In genomic region chr3:57555738-57556458, GRCh38 we compare ENCODE assay signal across 1 cellular context.
TF ChIP-seq lines count a peak whose summit lies in the region.

PDE12 (plus strand) TSS chr3:57556274; CDS start chr3:57556380, 106 bp downstream.

TF ChIP-seq in HepG2, 621 proteins besides CTCF, POLR2A, EP300 and RAD21 (continued from another document and continues in another):
- TF ChIP-seq ZUFSP (CRISPR knock-in tag; IDR thresholded peaks at IDR 0.05; ENCODE audit: borderline replicate concordance) (no peak), ZNF746 (CRISPR knock-in tag; IDR thresholded peaks at IDR 0.05) (peak; percentile 58), GLMP (CRISPR knock-in tag; IDR thresholded peaks at IDR 0.05; ENCODE audit: borderline replicate concordance) (0 out of 2 replicates have a peak, but pooled peaks have one; percentile 75), ARID2 (CRISPR knock-in tag; IDR thresholded peaks at IDR 0.05; ENCODE audit: borderline replicate concordance) (peak; percentile 78; the same call in 1 of the 2 replicates), ARNT (IDR thresholded peaks at IDR 0.05) (no peak), ETV5 (CRISPR knock-in tag; IDR thresholded peaks at IDR 0.05; ENCODE audit: borderline replicate concordance) (peak; percentile 95), SPEN (CRISPR knock-in tag; IDR thresholded peaks at IDR 0.05; ENCODE audit: low read depth) (peak; percentile 97), TEAD2 (CRISPR knock-in tag; IDR thresholded peaks at IDR 0.05) (no peak), ETV6 (CRISPR knock-in tag; conservative IDR thresholded peaks at IDR 0.05) (no peak), THRA (CRISPR knock-in tag; IDR thresholded peaks at IDR 0.05; ENCODE audit: borderline replicate concordance) (peak; percentile 89), ZSCAN30 (CRISPR knock-in tag; IDR thresholded peaks at IDR 0.05) (peak; percentile 97; the same call in 1 of the 2 replicates), IRF1 (CRISPR knock-in tag; IDR thresholded peaks at IDR 0.05; ENCODE audit: low read depth) (no peak), CHD2 (IDR thresholded peaks at IDR 0.05; ENCODE audit: low read depth, low read length) (peak; percentile 94), ZBTB40 (IDR thresholded peaks at IDR 0.05) (peak; percentile 58), ZBTB40 (CRISPR knock-in tag; IDR thresholded peaks at IDR 0.05) (peak; percentile 71), SETDB1 (CRISPR knock-in tag; IDR thresholded peaks at IDR 0.05; ENCODE audit: borderline replicate concordance) (peak; percentile 34; the same call in 1 of the 2 replicates), ZNF780A (CRISPR knock-in tag; IDR thresholded peaks at IDR 0.05) (peak; percentile 44; the same call in 1 of the 2 replicates), ZNF672 (CRISPR knock-in tag; IDR thresholded peaks at IDR 0.05) (no peak), PHF21A (CRISPR knock-in tag; IDR thresholded peaks at IDR 0.05) (peak; percentile 81), ATF6 (CRISPR knock-in tag; conservative IDR thresholded peaks at IDR 0.05) (no peak), HBP1 (CRISPR knock-in tag; IDR thresholded peaks at IDR 0.05; ENCODE audit: low read depth) (peak; percentile 87), ZNF577 (CRISPR knock-in tag; IDR thresholded peaks at IDR 0.05; ENCODE audit: borderline replicate concordance, low read depth) (no peak), ZNF296 (CRISPR knock-in tag; conservative IDR thresholded peaks at IDR 0.05) (peak; percentile 88; the same call in 1 of the 2 replicates), ZBTB3 (CRISPR knock-in tag; IDR thresholded peaks at IDR 0.05; ENCODE audit: borderline replicate concordance, low read depth) (peak; percentile 89; the same call in 1 of the 2 replicates), ZNF10 (CRISPR knock-in tag; IDR thresholded peaks at IDR 0.05; ENCODE audit: borderline replicate concordance, low read depth) (no peak), CHCHD3 (CRISPR knock-in tag; IDR thresholded peaks at IDR 0.05) (no peak), U2AF2 (IDR thresholded peaks at IDR 0.05; ENCODE audit: low read depth, low read length) (peak; percentile 76; the same call in 1 of the 2 replicates), CC2D1A (CRISPR knock-in tag; IDR thresholded peaks at IDR 0.05) (no peak), E2F2 (CRISPR knock-in tag; IDR thresholded peaks at IDR 0.05; ENCODE audit: borderline replicate concordance) (no peak), ZNF790 (CRISPR knock-in tag; IDR thresholded peaks at IDR 0.05; ENCODE audit: borderline replicate concordance) (peak; percentile 87; the same call in 1 of the 2 replicates), ZNF484 (CRISPR knock-in tag; IDR thresholded peaks at IDR 0.05; ENCODE audit: borderline replicate concordance, low read depth) (no peak)
